ENCODE assay signal across 9 cellular contexts in genomic region chr17:80789356-80789902, GRCh38.
DNase-seq lines count a peak whose midpoint lies in the region; ATAC-seq and TF ChIP-seq lines count a peak whose summit lies in the region.
"Had no signal": no experiment of that assay in that cellular context is flagged by ENCODE, and none has a peak within 500 bp of the region (broad histone marks: within the 10 kb centered on the region; RNA-seq: fewer than 3 reads in every experiment).

No MANE protein-coding gene starts in this region.

- H2BK12ac ChIP-seq in mesenchymal stem cell (ENCODE audit: low read length in 2 of 2): peak overlapping the region in 1 of 2 experiments; percentile 51

- 4% methylated on average over 7 of the region's 7 CpGs for WGBS in mesenchymal stem cell

- no peaks in the 10 kb centered on the region for H3K27me3 Mint-ChIP-seq in brain

- TF ChIP-seq CTCF in brain (conservative IDR thresholded peaks at IDR 0.05): no peak

- H2BK5ac ChIP-seq in mesenchymal stem cell (ENCODE audit: low read depth, low read length, poor library complexity, severe bottlenecking): no peak overlapping the region

- H3K36me3 Mint-ChIP-seq in brain: peaks cover 11% of the 10 kb centered on the region

- peak overlapping the region; percentile 7 for H4K8ac ChIP-seq in mesenchymal stem cell (ENCODE audit: low read length)

- peaks cover 4% of the 10 kb centered on the region for H3K9me3 ChIP-seq in mesenchymal stem cell (ENCODE audit: control insufficient read depth, low read length)

- peak overlapping the region in 3 of 5 experiments; percentile 4 to 28 (median 11) for H3K4me3 Mint-ChIP-seq in brain

- H3K27ac ChIP-seq in mesenchymal stem cell (ENCODE audit: low read length, poor library complexity, severe bottlenecking): peak overlapping the region; percentile 89
- H3K27ac ChIP-seq: SK-N-MC had no signal

- peak overlapping the region; percentile 92 for H3K9ac ChIP-seq in mesenchymal stem cell (ENCODE audit: low read length)

- peaks cover 0 to 3% (median 0%) of the 10 kb centered on the region in 5 experiments for H3K9me3 Mint-ChIP-seq in brain

- H4K91ac ChIP-seq in mesenchymal stem cell (ENCODE audit: low read length): no peak overlapping the region

- H2BK120ac ChIP-seq in mesenchymal stem cell (ENCODE audit: low read depth, low read length): no peak overlapping the region

- no peak overlapping the region for H3K14ac ChIP-seq in mesenchymal stem cell (ENCODE audit: low read length in 2 of 2)

- peak overlapping the region; percentile 55 to 62 for H3K4ac ChIP-seq in mesenchymal stem cell (ENCODE audit: low read depth in 1 of 2, low read length in 2 of 2)

- H3K36me3 ChIP-seq in mesenchymal stem cell (ENCODE audit: control insufficient read depth in 1 of 2, insufficient read depth in 2 of 2, low read depth in 1 of 2, low read length in 2 of 2): peaks cover 0 to 3% of the 10 kb centered on the region in 2 experiments

- H2BK15ac ChIP-seq in mesenchymal stem cell (ENCODE audit: low read depth, poor library complexity, severe bottlenecking): no peak overlapping the region

- peak overlapping the region; percentile 19 to 97 (median 87) for H3K27ac Mint-ChIP-seq in brain

- peak overlapping the region; percentile 33 for H2AK5ac ChIP-seq in mesenchymal stem cell (ENCODE audit: low read length, severe bottlenecking)

- no peak overlapping the region for H2AFZ ChIP-seq in mesenchymal stem cell (ENCODE audit: low read depth, low read length)

- peak overlapping the region; percentile 9 to 90 for H3K18ac ChIP-seq in mesenchymal stem cell (ENCODE audit: low read depth in 1 of 2, low read length in 2 of 2)

- H3K23ac ChIP-seq in mesenchymal stem cell (ENCODE audit: low read length in 2 of 2): no peak overlapping the region

- no peaks in the 10 kb centered on the region for H3K27me3 ChIP-seq in mesenchymal stem cell (ENCODE audit: control insufficient read depth in 1 of 2, insufficient read depth in 1 of 2, low read length in 2 of 2)

- peaks cover 19% of the 10 kb centered on the region for H3K79me1 ChIP-seq in mesenchymal stem cell (replicated peaks; ENCODE audit: low read length, poor library complexity, severe bottlenecking)

- H3K4me3 ChIP-seq in mesenchymal stem cell (ENCODE audit: insufficient read depth in 1 of 2, low read depth in 1 of 2, low read length in 2 of 2): peak overlapping the region in 1 of 2 experiments; percentile 34
- H3K4me3 ChIP-seq: SK-N-MC had no signal

- DNase-seq in ELR (ENCODE audit: low read depth): peak; percentile 98
- DNase-seq in LHCN-M2 (ENCODE audit: low read depth): peak; percentile 99
- peak; percentile 97 for DNase-seq in mesenchymal stem cell
- no peak for DNase-seq in NCI-H2029 treated with DMSO at 0.1 percent for 48 hours (lab: John Stamatoyannopoulos, UW)
- no peak for DNase-seq in NCI-H146 treated with DMSO at 0.1 percent for 48 hours (lab: John Stamatoyannopoulos, UW; ENCODE audit: unreplicated experiment)
- no peak for DNase-seq in inferior parietal cortex (ENCODE audit: extremely low spot score)

- H3K4me1 ChIP-seq in mesenchymal stem cell (ENCODE audit: control insufficient read depth, insufficient read depth, low read depth, low read length): peaks cover 37% of the 10 kb centered on the region

- no peak overlapping the region for H3K4me2 ChIP-seq in mesenchymal stem cell (ENCODE audit: low read length, poor library complexity, severe bottlenecking)

- no peak for ATAC-seq in GM21367 (IDR thresholded peaks at IDR 0.05; ENCODE audit: unreplicated experiment)

- peaks cover 96% of the 10 kb centered on the region for H3K4me1 Mint-ChIP-seq in brain

Comparison
In these comparisons a context has a peak if more than half of its experiments do, and no peak if none do; other contexts are left out.
1. DNase-seq: peak in ELR (single experiment), LHCN-M2 (single experiment) and mesenchymal stem cell (single experiment); none in NCI-H2029 treated with DMSO at 0.1 percent for 48 hours (single experiment), NCI-H146 treated with DMSO at 0.1 percent for 48 hours (single experiment) and inferior parietal cortex (single experiment).